8 cellular contexts compared by ENCODE assay signal in genomic region chr16:9090101-9090959, GRCh38. TPM values are rescaled to one million over a fixed set of nuclear protein-coding genes. Genes with fewer than 3 reads are reported as not detected.
A peak's percentile ranks its signal among the peaks of the same experiment; 100 is the strongest.
DNase-seq lines count a peak whose midpoint lies in the region; ATAC-seq and TF ChIP-seq lines count a peak whose summit lies in the region.

No MANE protein-coding gene starts in this region.

- peaks cover 20% of the 10 kb centered on the region for H3K4me1 ChIP-seq in osteoblast (ENCODE audit: insufficient read depth, low read length)

- peak overlapping the region; percentile 76 for H3K27ac ChIP-seq in osteoblast (ENCODE audit: low read depth, low read length)

- peak overlapping the region; percentile 90 for H3K4me2 ChIP-seq in osteoblast (ENCODE audit: insufficient read depth, low read length)

- DNase-seq in DMS114 treated with DMSO at 0.1 percent for 48 hours (lab: John Stamatoyannopoulos, UW; ENCODE audit: unreplicated experiment) (peak; percentile 48), NCI-H82 treated with DMSO at 0.1 percent for 48 hours (lab: John Stamatoyannopoulos, UW; ENCODE audit: unreplicated experiment) (peak; percentile 30), globus pallidus (ENCODE audit: low spot score) (peak; percentile 24), osteoblast (ENCODE audit: insufficient read length, low spot score, missing footprints) (peak; percentile 77), NCI-H524 treated with DMSO at 0.1 percent for 48 hours (lab: John Stamatoyannopoulos, UW) (no peak)
- peak; percentile 30 for DNase-seq in activated gamma-delta T cell treated with anti-CD3 and anti-CD28 coated beads, Interleukin-2, amount 50 U/mL, for 16 hours (ENCODE audit: low read depth)

- peak overlapping the region; percentile 75 for H2AFZ ChIP-seq in osteoblast (ENCODE audit: low read length)

- no peak for TF ChIP-seq CTCF in osteoblast (IDR thresholded peaks at IDR 0.05; ENCODE audit: extremely low read depth, low read depth, low read length)

- no peak for ATAC-seq in HG02970 (IDR thresholded peaks at IDR 0.05; ENCODE audit: low FRiP score, unreplicated experiment)
- no peak for ATAC-seq in HG02759 (IDR thresholded peaks at IDR 0.05; ENCODE audit: unreplicated experiment)

- H4K20me1 ChIP-seq in osteoblast (ENCODE audit: insufficient read depth, low read length), result peaks cover 26% of the 10 kb centered on the region

- peak overlapping the region; percentile 74 for H3K4me3 ChIP-seq in osteoblast (ENCODE audit: insufficient read depth, low read length)

- H3K9me3 ChIP-seq in osteoblast (ENCODE audit: low read depth, low read length), result no peaks in the 10 kb centered on the region

- peaks cover 39% of the 10 kb centered on the region for H3K79me2 ChIP-seq in osteoblast (ENCODE audit: insufficient read depth, low read length)

- peaks cover 18% of the 10 kb centered on the region for H3K36me3 ChIP-seq in osteoblast (ENCODE audit: insufficient read depth, low read length)

- H3K27me3 ChIP-seq in osteoblast (ENCODE audit: insufficient read depth, low read length), result no peaks in the 10 kb centered on the region

RNA-seq across cellular contexts. Expression of gene HAPSTR1, which starts 1.1 kb away (rescaled TPM):
- 86.3 and 93.4 TPM in 2 replicates for total RNA-seq in osteoblast
